ENCODE assay signal across 29 cellular contexts in the genomic region with DNA sequence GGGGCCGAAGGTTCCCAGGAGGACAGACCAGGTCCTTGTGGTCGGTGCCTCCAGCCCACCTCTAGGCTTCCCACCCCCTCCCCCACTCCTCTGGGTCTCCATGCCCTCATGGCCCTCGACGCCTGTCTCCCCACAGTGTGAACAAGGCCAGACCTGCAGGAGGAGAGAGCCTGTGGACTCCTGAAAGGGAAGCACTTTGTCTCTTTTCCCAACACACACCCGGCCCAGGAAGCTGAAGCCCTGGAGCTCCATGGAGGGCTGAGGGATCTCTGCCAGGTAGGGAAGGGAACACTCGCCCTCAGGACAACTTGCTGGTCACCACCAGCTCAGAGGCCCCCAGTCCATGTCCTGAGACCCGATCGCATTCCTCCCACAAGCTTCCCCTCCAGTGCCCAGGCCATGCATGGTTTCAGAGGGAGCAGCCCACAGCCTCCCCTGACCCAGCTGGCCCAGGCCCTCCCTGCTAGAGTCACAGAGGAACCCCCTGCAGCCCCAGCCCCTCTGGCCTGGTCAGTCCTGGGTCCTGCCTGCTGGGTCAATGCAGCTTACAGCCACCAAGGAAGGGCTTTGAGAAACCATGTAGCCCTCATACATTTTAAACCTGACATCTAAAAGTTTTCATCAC.
"Had no signal": no experiment of that assay in that cellular context is flagged by ENCODE, and none has a peak within 500 bp of the region (broad histone marks: within the 10 kb centered on the region; RNA-seq: fewer than 3 reads in every experiment).

No MANE protein-coding gene starts in this region.

- H3K4me1 ChIP-seq: colonic mucosa, pancreas had no signal

- H3K4me1 Mint-ChIP-seq: central memory CD8-positive, alpha-beta T cell; natural killer cell had no signal

- H3K4me3 ChIP-seq: adrenal gland, colonic mucosa, dorsolateral prefrontal cortex, heart left ventricle, pancreas, sigmoid colon, testis, vagina had no signal

- H3K9me3 ChIP-seq: colonic mucosa, neutrophil, pancreas, testis, vagina had no signal

- ATAC-seq: activated T-cell treated with anti-CD3 and anti-CD28 coated beads, Interleukin-2, amount 50 U/mL, for 4 hours; effector memory CD8-positive, alpha-beta T cell; esophagus mucosa; left lobe of liver; natural killer cell; pancreas; stimulated activated naive B cell treated with anti-CD40 and anti-IgM and Interleukin-4, amounts not matched to agents 10 μg/mL and 1 μg/mL and 100 μg/mL, for 72 hours; WTC11 had no signal

- H3K27ac ChIP-seq: colonic mucosa, dorsolateral prefrontal cortex, neutrophil, pancreas, testis, vagina had no signal

- H3K27me3 Mint-ChIP-seq: activated naive CD8-positive, alpha-beta T cell; central memory CD8-positive, alpha-beta T cell; effector memory CD8-positive, alpha-beta T cell; type B pancreatic cell had no signal

- H3K36me3 ChIP-seq: adrenal gland, colonic mucosa, neutrophil, pancreas, sigmoid colon, vagina had no signal

- H3K27ac Mint-ChIP-seq: activated naive CD8-positive, alpha-beta T cell; activated T-helper 2 cell treated with anti-CD3 and anti-CD28 coated beads, Interferon-gamma antibody, Interleukin-2, Interleukin-4, amounts not matched to agents 10 μg/mL and 5 μg/mL and 100 μg/mL, durations not matched to agents 14 hours and 24 hours and 36 hours; effector memory CD8-positive, alpha-beta T cell; mesothelial cell of epicardium; natural killer cell; stimulated activated naive B cell treated with anti-CD40 and anti-IgM and Interleukin-4, amounts not matched to agents 10 μg/mL and 1 μg/mL and 100 μg/mL, for 72 hours; T-helper 1 cell treated with Interleukin-12 subunit alpha and Interleukin-12 subunit beta and Interleukin-4 antibody, amounts not matched to agents 30 μg/mL and 1 μg/mL, for 36 hours; type B pancreatic cell; WTC11 had no signal

- H3K4me3 Mint-ChIP-seq: activated naive CD8-positive, alpha-beta T cell; activated T-cell treated with anti-CD3 and anti-CD28 coated beads, Interleukin-2, amount 50 U/mL, for 4 hours; central memory CD8-positive, alpha-beta T cell; effector memory CD8-positive, alpha-beta T cell; mesothelial cell of epicardium; natural killer cell; stimulated activated naive B cell treated with anti-CD40 and anti-IgM and Interleukin-4, amounts not matched to agents 10 μg/mL and 1 μg/mL and 100 μg/mL, for 72 hours; T-helper 1 cell treated with Interleukin-12 subunit alpha and Interleukin-12 subunit beta and Interleukin-4 antibody, amounts not matched to agents 30 μg/mL and 1 μg/mL, for 36 hours; type B pancreatic cell; WTC11 had no signal

- DNase-seq: activated CD4-positive, alpha-beta T cell treated with anti-CD3 and anti-CD28 coated beads, Interleukin-2, amount 50 U/mL, for 4 hours; activated CD8-positive, alpha-beta memory T cell treated with anti-CD3 and anti-CD28 coated beads, Interleukin-2, amount 50 U/mL, for 48 hours; activated naive CD4-positive, alpha-beta T cell; activated T-cell treated with anti-CD3 and anti-CD28 coated beads, Interleukin-2, amount 50 U/mL, for 4 hours; adrenal gland; colonic mucosa; dorsolateral prefrontal cortex; effector memory CD8-positive, alpha-beta T cell; islet precursor cell; natural killer cell; sigmoid colon; stimulated activated CD4-positive, alpha-beta T cell treated with anti-CD3 and anti-CD28 coated beads, Interleukin-2, amount 100 ng/mL, for 48 hours; stimulated activated CD8-positive, alpha-beta memory T cell treated with anti-CD3 and anti-CD28 coated beads, Interleukin-4, amount 100 ng/mL, for 48 hours; stimulated activated naive B cell treated with anti-CD40 and anti-IgM and Interleukin-4, amounts not matched to agents 10 μg/mL and 1 μg/mL and 100 μg/mL, for 72 hours; T1000; testis had no signal

- H3K27me3 ChIP-seq: adrenal gland, colonic mucosa, dorsolateral prefrontal cortex, heart left ventricle, neutrophil, pancreas, sigmoid colon, testis, vagina had no signal

- H3K36me3 Mint-ChIP-seq: type B pancreatic cell had no signal
